Comparison of ENCODE assay signal across 8 cellular contexts in genomic region chr7:70693690-70694356, GRCh38.
A peak's percentile ranks its signal among the peaks of the same experiment; 100 is the strongest.
DNase-seq lines count a peak whose midpoint lies in the region; ATAC-seq, FAIRE-seq and TF ChIP-seq lines count a peak whose summit lies in the region.

No MANE protein-coding gene starts in this region.

- no peaks in the 10 kb centered on the region for H3K27me3 ChIP-seq in pancreas

- no peaks in the 10 kb centered on the region for H3K4me1 ChIP-seq in pancreas

- no peak for FAIRE-seq in pancreas (lab: Jason Lieb, UNC)

- no peaks in the 10 kb centered on the region for H3K4me1 Mint-ChIP-seq in HFFc6 (ENCODE audit: low read depth)

- peaks cover 4% of the 10 kb centered on the region; the same call in 1 of the 2 replicates for H3K9me3 Mint-ChIP-seq in HFFc6

- peaks cover 28% of the 10 kb centered on the region; the same call in 1 of the 2 replicates for H3K27me3 Mint-ChIP-seq in HFFc6 (ENCODE audit: insufficient read depth)

- no peak overlapping the region for H3K27ac Mint-ChIP-seq in HFFc6

- WGBS in pancreas, 2 donors: 0 to 1% methylated on average over 36 to 91 of the region's 91 CpGs

- H3K36me3 ChIP-seq in pancreas: no peaks in the 10 kb centered on the region

- peak overlapping the region in 3 of 4 donors; percentile 37 to 63 (median 52) for H3K27ac ChIP-seq in pancreas

- no peak overlapping the region for H3K4me3 Mint-ChIP-seq in HFFc6

- ATAC-seq in GM19023 (IDR thresholded peaks at IDR 0.05; ENCODE audit: unreplicated experiment) (peak; percentile 67), HG03442 (IDR thresholded peaks at IDR 0.05; ENCODE audit: unreplicated experiment) (peak; percentile 66), pancreas (peak; percentile 85 to 88 (median 86))

- DNase-seq in AML-193 (lab: John Stamatoyannopoulos, UW) (peak; percentile 27 to 36), NOMO-1 (lab: John Stamatoyannopoulos, UW; ENCODE audit: unreplicated experiment in 2 of 2) (peak; percentile 34 to 43), activated gamma-delta T cell (lab: John Stamatoyannopoulos, UW) (peak; percentile 87), glomerular visceral epithelial cell (ENCODE audit: extremely low spot score) (peak; percentile 2), pancreas (peak; percentile 61 to 88 (median 72)), HFFc6 (no peak)

- TF ChIP-seq CTCF in pancreas (IDR thresholded peaks at IDR 0.05) (peak in 1 of 4 donors; percentile 18), HFFc6 (IDR thresholded peaks at IDR 0.05) (no peak)

- no peaks in the 10 kb centered on the region; the same call in 1 of the 2 replicates for H3K36me3 Mint-ChIP-seq in HFFc6 (ENCODE audit: low read depth)

- no peaks in the 10 kb centered on the region for H3K9me3 ChIP-seq in pancreas

- H3K4me3 ChIP-seq in pancreas: peak overlapping the region; percentile 31 to 85 (median 69)

- intact Hi-C loops in pancreas (cut with DNase I): loop anchor here in 1 of 3 donors (10.0 kb wide), 1 partner anchor 499 kb away; no protein-coding TSS in a partner anchor
